ENCODE assay signal across 8 cellular contexts in the genomic region with DNA sequence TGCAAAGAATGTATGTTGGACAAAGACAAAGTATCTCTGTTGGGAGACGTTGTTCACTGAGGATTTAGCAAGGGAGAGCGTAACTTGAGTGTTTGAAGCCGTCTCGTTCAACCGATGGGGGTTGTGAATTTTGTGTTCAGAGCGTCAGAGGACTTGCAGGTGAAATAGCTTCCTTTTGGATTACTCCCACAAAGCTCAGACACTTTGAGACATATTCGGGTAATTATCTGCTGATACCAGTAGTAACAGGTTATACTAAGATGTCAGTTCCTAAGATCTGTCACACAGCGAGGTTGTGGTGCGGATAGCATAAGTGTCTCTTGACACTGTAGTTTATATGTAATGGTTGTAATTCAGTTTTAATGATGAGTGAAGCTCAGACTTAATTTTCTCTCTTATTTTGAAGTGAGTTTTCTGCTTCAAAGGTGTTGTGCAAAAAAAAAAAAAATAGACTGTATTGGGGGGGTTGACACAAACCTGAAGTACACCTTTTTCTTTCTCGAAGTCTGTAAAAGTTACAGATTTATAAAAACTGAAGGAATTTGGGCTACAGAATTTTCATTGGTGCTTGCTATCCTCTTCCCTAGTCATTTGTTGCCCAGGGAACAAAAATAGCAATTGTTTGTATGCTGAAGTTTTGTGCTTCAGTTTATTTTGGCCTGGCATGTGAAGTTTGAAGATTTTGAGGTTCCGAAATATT. TPM values are rescaled to one million over a fixed set of nuclear protein-coding genes. Genes with fewer than 3 reads are reported as not detected.
DNase-seq lines count a peak whose midpoint lies in the region; ATAC-seq and TF ChIP-seq lines count a peak whose summit lies in the region.

No MANE protein-coding gene starts in this region.

- peak overlapping the region; percentile 88 to 89 for H3K27ac Mint-ChIP-seq in natural killer cell

- no TSS peak for BruUV-seq in PC-9 (replicated peaks; lab: Mats Ljungman, UMichigan)

- H3K9me2 ChIP-seq in PC-9 (ENCODE audit: insufficient read depth) = no peaks in the 10 kb centered on the region

- TF ChIP-seq CTCF in GM12865 (IDR thresholded peaks at IDR 0.05; ENCODE audit: insufficient read depth, low read depth, low read length, missing control alignments) = no peak
- no peak for TF ChIP-seq CTCF in PC-9 (conservative IDR thresholded peaks at IDR 0.05)
- TF ChIP-seq CTCF in natural killer cell (IDR thresholded peaks at IDR 0.05) = no peak

- POLR2A ChIA-PET in PC-9 (lab: Charles Lee; ENCODE audit: unreplicated experiment) = interaction anchor here (0.6 to 0.7 kb wide), 4 partner anchors 8 to 1753 kb away, joined by 3 to 4 read pairs (median 4); a partner anchor contains a TSS

- H3K4me1 ChIP-seq in PC-9 (replicated peaks; ENCODE audit: insufficient read depth) = peaks cover 40% of the 10 kb centered on the region
- no peaks in the 10 kb centered on the region for H3K4me1 ChIP-seq in ectodermal cell (ENCODE audit: control insufficient read depth, insufficient read depth, low read length)

- H3K36me3 ChIP-seq in PC-9 (ENCODE audit: low read depth) (0 out of 2 replicates have a peak, but pooled peaks cover 4% of the 10 kb centered on the region), ectodermal cell (ENCODE audit: control insufficient read depth, insufficient read depth, low read length) (no peaks in the 10 kb centered on the region)

- CTCF ChIA-PET in PC-9 (lab: Charles Lee) = interaction anchor here (0.5 kb wide), 1 partner anchor 51 kb away, joined by 3 read pairs; no protein-coding TSS in a partner anchor

- 0 out of 2 replicates have a peak overlapping the region, but pooled peaks have one; percentile 63 for H2AFZ ChIP-seq in PC-9

- no peaks in the 10 kb centered on the region for H3K9me3 Mint-ChIP-seq in natural killer cell

- H3K4me3 ChIP-seq in GM12865 (ENCODE audit: low read depth, low read length) = peak overlapping the region; percentile 93
- peak overlapping the region; percentile 78 for H3K4me3 ChIP-seq in PC-9
- peak overlapping the region; percentile 78 for H3K4me3 ChIP-seq in ectodermal cell (ENCODE audit: insufficient read depth, low read depth, low read length)

- H3K27me3 ChIP-seq in PC-9 (ENCODE audit: insufficient read depth, low read depth) (no peaks in the 10 kb centered on the region), ectodermal cell (ENCODE audit: control insufficient read depth, insufficient read depth, low read length, poor library complexity, severe bottlenecking) (no peaks in the 10 kb centered on the region)

- ATAC-seq in natural killer cell = no peak
- no peak for ATAC-seq in GM21576 (IDR thresholded peaks at IDR 0.05; ENCODE audit: unreplicated experiment)
- ATAC-seq in GM18505 (IDR thresholded peaks at IDR 0.05; ENCODE audit: unreplicated experiment) = no peak
- no peak for ATAC-seq in GM21515 (IDR thresholded peaks at IDR 0.05; ENCODE audit: unreplicated experiment)

- 53 to 56% methylated on average over 11 of the region's 11 CpGs for WGBS in ectodermal cell, 2 experiments

- H3K4me2 ChIP-seq in PC-9 = peak overlapping the region; percentile 90

- H3K36me3 Mint-ChIP-seq in natural killer cell = no peaks in the 10 kb centered on the region

- DNase-seq in GM12865 (ENCODE audit: low read depth) = peak; percentile 40
- DNase-seq in PC-9 = no peak
- no peak for DNase-seq in natural killer cell
- no peak for DNase-seq in NCI-H526 treated with DMSO at 0.1 percent for 48 hours (lab: John Stamatoyannopoulos, UW)

- intact Hi-C loops in PC-9 (cut with micrococcal nuclease; ENCODE audit: unreplicated experiment) (loop anchor here (2.0 to 5.0 kb wide), 5 partner anchors 33 to 293 kb away; a partner anchor contains a TSS), natural killer cell (cut with micrococcal nuclease) (loop anchor here (5.0 kb wide), 1 partner anchor 128 kb away; no protein-coding TSS in a partner anchor)

- peaks cover 61% of the 10 kb centered on the region for H3K79me2 ChIP-seq in PC-9 (ENCODE audit: low read depth)

- no peaks in the 10 kb centered on the region for H3K27me3 Mint-ChIP-seq in natural killer cell (ENCODE audit: low read depth in 2 of 2)

- peaks cover 29% of the 10 kb centered on the region for H3F3A ChIP-seq in PC-9 (ENCODE audit: insufficient read depth, low read depth)

- no peaks in the 10 kb centered on the region for H3K9me3 ChIP-seq in PC-9 (ENCODE audit: insufficient read depth, low read depth)
- H3K9me3 ChIP-seq in ectodermal cell (ENCODE audit: control insufficient read depth, low read length) = no peaks in the 10 kb centered on the region

- H3K4me1 Mint-ChIP-seq in natural killer cell = peaks cover 40 to 56% of the 10 kb centered on the region in 2 donors

- H4K20me1 ChIP-seq in PC-9 (ENCODE audit: insufficient read depth) = peaks cover 59% of the 10 kb centered on the region

- H3K4me3 Mint-ChIP-seq in natural killer cell = peak overlapping the region; percentile 87

- no peak for TF ChIP-seq POLR2A in GM18505 (IDR thresholded peaks at IDR 0.05; ENCODE audit: borderline replicate concordance, extremely low read depth, insufficient read depth, insufficient read length)

- H3K27ac ChIP-seq in PC-9 = 0 out of 2 replicates have a peak overlapping the region, but pooled peaks have one; percentile 36
- peak overlapping the region; percentile 77 for H3K27ac ChIP-seq in ectodermal cell (ENCODE audit: insufficient read depth, low read depth, low read length, poor library complexity, severe bottlenecking)

RNA-seq across cellular contexts. Expression of a gene that starts 1.7 kb away (rescaled TPM):
- total RNA-seq in PC-9 (2021) = 102 and 123 TPM in 2 replicates
- polyA plus RNA-seq in ectodermal cell (2013, experiment 1 of 4) = 76.3 TPM
- 87.0 TPM for polyA plus RNA-seq in ectodermal cell (2013, experiment 2 of 4)
- 57.4 TPM for polyA plus RNA-seq in ectodermal cell (2013, experiment 3 of 4)
- polyA plus RNA-seq in ectodermal cell (2013, experiment 4 of 4) = 64.3 TPM
- total RNA-seq in natural killer cell = 100 to 1,000 TPM; 106 to 125 (median 108) TPM
